ENCODE assay signal across 15 cellular contexts in the genomic region with DNA sequence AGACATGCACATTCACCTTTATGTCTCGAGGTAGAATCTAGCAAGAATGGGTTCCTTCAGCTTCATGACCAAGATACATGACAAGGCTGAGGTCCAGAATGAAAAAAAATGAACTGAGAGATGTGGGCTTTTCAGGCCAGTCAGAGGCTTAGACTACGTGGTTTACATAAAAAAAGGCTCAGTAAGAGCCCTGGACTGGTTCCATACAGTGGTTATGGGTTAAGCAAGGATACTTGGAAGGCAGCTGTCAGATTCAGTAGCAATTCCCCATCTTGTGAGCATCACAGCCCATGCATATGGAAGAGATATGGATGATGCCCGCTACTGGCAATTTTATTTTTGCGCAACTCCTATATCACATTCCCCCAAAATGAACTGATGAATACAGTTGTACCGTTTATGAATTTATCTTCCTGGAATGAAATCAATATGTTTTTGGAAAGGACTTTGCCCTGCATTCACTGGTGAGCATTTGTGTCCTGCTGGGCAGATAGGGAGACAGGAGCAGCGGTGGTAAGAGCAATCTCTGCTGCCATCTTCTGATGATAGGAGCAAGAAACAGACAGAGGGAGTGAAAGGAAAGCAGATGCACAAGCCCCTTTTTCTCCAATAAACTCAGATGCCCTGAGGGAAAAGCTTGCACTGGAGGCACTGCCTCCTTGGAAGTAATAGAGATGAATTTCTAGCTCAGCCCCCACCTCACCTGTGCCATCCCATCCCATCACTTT.
DNase-seq lines count a peak whose midpoint lies in the region; ATAC-seq, FAIRE-seq and TF ChIP-seq lines count a peak whose summit lies in the region.
"Had no signal": no experiment of that assay in that cellular context is flagged by ENCODE, and none has a peak within 500 bp of the region (broad histone marks: within the 10 kb centered on the region; RNA-seq: fewer than 3 reads in every experiment).

No MANE protein-coding gene starts in this region.

- no peak overlapping the region for H2BK120ac ChIP-seq in H1 (replicated peaks; ENCODE audit: low read depth, low read length)

- no peaks in the 10 kb centered on the region for H3F3A ChIP-seq in PC-9 (ENCODE audit: insufficient read depth, low read depth)

- no peaks in the 10 kb centered on the region for H3K4me1 Mint-ChIP-seq in nephron

- DNase-seq in COR-L47 (lab: John Stamatoyannopoulos, UW) (peak; percentile 29), NCI-H1694 (lab: John Stamatoyannopoulos, UW) (peak; percentile 54), H1 (ENCODE audit: low read depth in 1 of 2, low spot score in 2 of 2) (no peak), PC-9 (no peak), GM19240 (ENCODE audit: insufficient read length, low spot score) (no peak), heart left ventricle (no peak)
- DNase-seq: activated CD4-positive, alpha-beta memory T cell treated with anti-CD3 and anti-CD28 coated beads for 36 hours; effector memory CD4-positive, alpha-beta T cell; IMR-90; sigmoid colon; stimulated activated CD4-positive, alpha-beta T cell treated with anti-CD3 and anti-CD28 coated beads, Interleukin-2, amount 100 ng/mL, for 24 hours had no signal

- H3K4me1 ChIP-seq in H1 (replicated peaks in 1 of 4; ENCODE audit: control insufficient read depth in 3 of 4, insufficient read depth in 4 of 4, low read length in 3 of 4) (no peaks in the 10 kb centered on the region), PC-9 (replicated peaks; ENCODE audit: insufficient read depth) (no peaks in the 10 kb centered on the region), heart left ventricle (no peaks in the 10 kb centered on the region)
- H3K4me1 ChIP-seq: sigmoid colon had no signal

- no TSS peak for BruUV-seq in PC-9 (replicated peaks; lab: Mats Ljungman, UMichigan)

- H2AFZ ChIP-seq in H1 (ENCODE audit: low read length) (no peak overlapping the region), PC-9 (no peak overlapping the region)

- H3K4ac ChIP-seq in H1 (replicated peaks; ENCODE audit: insufficient read length, low read depth, low read length), result no peak overlapping the region

- H3K23ac ChIP-seq in H1 (ENCODE audit: insufficient read length), result no peak overlapping the region

- TF ChIP-seq RAD21 in H1 (IDR thresholded peaks at IDR 0.05 in 1 of 2, conservative IDR thresholded peaks at IDR 0.05 in 1 of 2; ENCODE audit: low read depth in 2 of 2, low read length in 2 of 2), result peak; percentile 59 to 63

- H2BK15ac ChIP-seq in H1 (ENCODE audit: low read length), result no peak overlapping the region

- H3K14ac ChIP-seq in H1 (ENCODE audit: insufficient read length), result no peak overlapping the region

- no peaks in the 10 kb centered on the region for H3K27me3 Mint-ChIP-seq in nephron (ENCODE audit: low read depth)
- H3K27me3 Mint-ChIP-seq: activated CD4-positive, alpha-beta memory T cell treated with anti-CD3 and anti-CD28 coated beads for 36 hours had no signal

- POLR2A ChIA-PET in H1 (lab: Charles Lee; ENCODE audit: partially characterized antibody), result interaction anchor here (0.6 kb wide), 1 partner anchor 9 kb away, joined by 3 read pairs; no protein-coding TSS in a partner anchor
- POLR2A ChIA-PET in PC-9 (lab: Charles Lee; ENCODE audit: unreplicated experiment), result no interaction called here

- H3K18ac ChIP-seq in H1 (ENCODE audit: extremely low read depth, low read length), result no peak overlapping the region

- H3K4me3 Mint-ChIP-seq in nephron, result no peak overlapping the region
- H3K4me3 Mint-ChIP-seq: activated CD4-positive, alpha-beta memory T cell treated with anti-CD3 and anti-CD28 coated beads for 36 hours; activated T-helper 1 cell treated with anti-CD3 and anti-CD28 coated beads, Interleukin-12 subunit alpha, Interleukin-12 subunit beta, Interleukin-2, Interleukin-4 antibody, amounts not matched to agents 30 ng/mL and 10 ng/mL and 1 ng/mL, durations not matched to agents 14 hours and 24 hours and 36 hours had no signal

- H3K36me3 ChIP-seq in H1 (ENCODE audit: control insufficient read depth in 2 of 4, insufficient read depth in 4 of 4, low read length in 3 of 4) (no peaks in the 10 kb centered on the region), PC-9 (ENCODE audit: low read depth) (no peaks in the 10 kb centered on the region), heart left ventricle (no peaks in the 10 kb centered on the region)
- H3K36me3 ChIP-seq: sigmoid colon had no signal

- H3K9ac ChIP-seq in H1 (replicated peaks in 1 of 4; ENCODE audit: extremely low read depth in 1 of 4, low read depth in 3 of 4, low read length in 3 of 4), result no peak overlapping the region

- TF ChIP-seq POLR2A in H1 (IDR thresholded peaks at IDR 0.05; ENCODE audit: control extremely low read depth in 1 of 2, low read depth in 2 of 2, low read length in 2 of 2), result no peak
- TF ChIP-seq POLR2A in heart left ventricle (IDR thresholded peaks at IDR 0.05), result no peak

- no peak overlapping the region for H2BK5ac ChIP-seq in H1 (ENCODE audit: low read depth, low read length)

- WGBS in H1 (ENCODE audit: extremely low coverage in 1 of 2, insufficient coverage in 1 of 2, insufficient read length in 1 of 2, insufficient replicate concordance in 2 of 2, low coverage in 1 of 2, low lambda C conversion rate in 2 of 2, missing lambda C conversion rate in 1 of 2), 2 experiments, result 90% methylated on average over 6 of the region's 6 CpGs; no CpG with 5 or more reads in 1 of the 2 experiments
- 63 to 71% (median 69%) methylated on average over 6 of the region's 6 CpGs for WGBS in heart left ventricle, 4 donors

- no peaks in the 10 kb centered on the region for H3K9me2 ChIP-seq in PC-9 (ENCODE audit: insufficient read depth)

- intact Hi-C loops in PC-9 (cut with micrococcal nuclease; ENCODE audit: unreplicated experiment), result no loop called here
- intact Hi-C loops in heart left ventricle (cut with DNase I), result no loop called here

- no peak for TF ChIP-seq EP300 in H1 (IDR thresholded peaks at IDR 0.05; ENCODE audit: borderline replicate concordance in 1 of 2, low read depth in 2 of 2, low read length in 2 of 2)

- H3K27ac ChIP-seq in H1 (ENCODE audit: low read depth, low read length) (no peak overlapping the region), PC-9 (no peak overlapping the region), heart left ventricle (no peak overlapping the region)
- H3K27ac ChIP-seq: sigmoid colon had no signal

- H4K8ac ChIP-seq in H1 (ENCODE audit: extremely low read depth, insufficient read depth, low read length), result no peak overlapping the region

- H4K20me1 ChIP-seq in H1 (replicated peaks in 1 of 2; ENCODE audit: control insufficient read depth in 1 of 2, insufficient read depth in 2 of 2, low read length in 2 of 2), result no peaks in the 10 kb centered on the region
- no peaks in the 10 kb centered on the region for H4K20me1 ChIP-seq in PC-9 (ENCODE audit: insufficient read depth)

- no peak overlapping the region for H2BK20ac ChIP-seq in H1 (ENCODE audit: low read length)

- H4K5ac ChIP-seq in H1 (ENCODE audit: insufficient read length, low read depth, low read length), result no peak overlapping the region

- H2BK12ac ChIP-seq in H1 (ENCODE audit: low read depth, low read length), result no peak overlapping the region

- no peaks in the 10 kb centered on the region for H3K27me3 ChIP-seq in H1 (replicated peaks in 1 of 4; ENCODE audit: control insufficient read depth in 3 of 4, extremely low read depth in 1 of 4, insufficient read depth in 3 of 4, low read length in 3 of 4)
- no peaks in the 10 kb centered on the region for H3K27me3 ChIP-seq in PC-9 (ENCODE audit: insufficient read depth, low read depth)
- no peaks in the 10 kb centered on the region for H3K27me3 ChIP-seq in heart left ventricle
- H3K27me3 ChIP-seq: sigmoid colon had no signal

- FAIRE-seq in H1 (lab: Jason Lieb, UNC), result no peak

- no peak overlapping the region for H3K4me2 ChIP-seq in H1 (ENCODE audit: insufficient read depth in 1 of 2, low read depth in 2 of 2, low read length in 2 of 2)
- no peak overlapping the region for H3K4me2 ChIP-seq in PC-9

- H3K79me2 ChIP-seq in H1 (ENCODE audit: control insufficient read depth in 1 of 2, insufficient read depth in 2 of 2, low read length in 2 of 2) (no peaks in the 10 kb centered on the region), PC-9 (ENCODE audit: low read depth) (no peaks in the 10 kb centered on the region)

- no peak overlapping the region for H2AK5ac ChIP-seq in H1 (ENCODE audit: low read depth, low read length)

- H3K4me3 ChIP-seq in H1 (ENCODE audit: extremely low read depth in 1 of 4, insufficient read depth in 2 of 4, low read depth in 3 of 4, low read length in 4 of 4) (no peak overlapping the region), PC-9 (no peak overlapping the region), heart left ventricle (no peak overlapping the region)
- H3K4me3 ChIP-seq: lung, sigmoid colon had no signal

- ATAC-seq in HG02763 (IDR thresholded peaks at IDR 0.05; ENCODE audit: unreplicated experiment) (no peak), heart left ventricle (no peak)

- no peaks in the 10 kb centered on the region for H3K79me1 ChIP-seq in H1 (ENCODE audit: low read depth, low read length)

- H3K27ac Mint-ChIP-seq in nephron, result no peak overlapping the region
- H3K27ac Mint-ChIP-seq: activated CD4-positive, alpha-beta memory T cell treated with anti-CD3 and anti-CD28 coated beads for 36 hours; activated T-helper 1 cell treated with anti-CD3 and anti-CD28 coated beads, Interleukin-12 subunit alpha, Interleukin-12 subunit beta, Interleukin-2, Interleukin-4 antibody, amounts not matched to agents 30 ng/mL and 10 ng/mL and 1 ng/mL, durations not matched to agents 14 hours and 24 hours and 36 hours had no signal

- CTCF ChIA-PET in H1 (lab: Charles Lee; ENCODE audit: partially characterized antibody), result interaction anchor here (0.9 to 3.3 kb wide), 7 partner anchors 9 to 260 kb away, joined by 3 to 21 read pairs (median 4); no protein-coding TSS in a partner anchor
- CTCF ChIA-PET in PC-9 (lab: Charles Lee), result no interaction called here

- peak in 2 of 3 experiments; percentile 27 to 37; a peak in 2 of 4 replicates for TF ChIP-seq CTCF in H1 (IDR thresholded peaks at IDR 0.05; ENCODE audit: control extremely low read depth in 1 of 3, insufficient read depth in 1 of 3, low read depth in 1 of 3, low read length in 3 of 3)
- peak; percentile 13 to 48 (median 44) for TF ChIP-seq CTCF in nephron (IDR thresholded peaks at IDR 0.05; ENCODE audit: unreplicated experiment in 3 of 3)
- no peak for TF ChIP-seq CTCF in PC-9 (conservative IDR thresholded peaks at IDR 0.05)
- TF ChIP-seq CTCF in heart left ventricle (IDR thresholded peaks at IDR 0.05), result peak in 4 of 12 donors; percentile 8 to 20 (median 14)

- no peaks in the 10 kb centered on the region for H3K9me3 Mint-ChIP-seq in nephron
- H3K9me3 Mint-ChIP-seq: activated CD4-positive, alpha-beta memory T cell treated with anti-CD3 and anti-CD28 coated beads for 36 hours; activated T-helper 1 cell treated with anti-CD3 and anti-CD28 coated beads, Interleukin-12 subunit alpha, Interleukin-12 subunit beta, Interleukin-2, Interleukin-4 antibody, amounts not matched to agents 30 ng/mL and 10 ng/mL and 1 ng/mL, durations not matched to agents 14 hours and 24 hours and 36 hours had no signal

- no peaks in the 10 kb centered on the region for H3K23me2 ChIP-seq in H1 (ENCODE audit: low read depth, low read length)

- H3K36me3 Mint-ChIP-seq in nephron (ENCODE audit: low read depth), result no peaks in the 10 kb centered on the region
- H3K36me3 Mint-ChIP-seq: activated CD4-positive, alpha-beta memory T cell treated with anti-CD3 and anti-CD28 coated beads for 36 hours had no signal

- no peak overlapping the region for H3K56ac ChIP-seq in H1 (replicated peaks; ENCODE audit: insufficient read length, low read depth, low read length)

- H3K9me3 ChIP-seq in H1 (ENCODE audit: insufficient read depth in 2 of 2, low read depth in 1 of 2, low read length in 1 of 2), result no peaks in the 10 kb centered on the region
- no peaks in the 10 kb centered on the region for H3K9me3 ChIP-seq in PC-9 (ENCODE audit: insufficient read depth, low read depth)
- H3K9me3 ChIP-seq in heart left ventricle, result no peaks in the 10 kb centered on the region
- H3K9me3 ChIP-seq: sigmoid colon had no signal

- no peak overlapping the region for H4K91ac ChIP-seq in H1 (replicated peaks; ENCODE audit: insufficient read length, low read length)

Comparison
In these comparisons a context has a peak if more than half of its experiments do, and no peak if none do; other contexts are left out.
1. DNase-seq: peak in COR-L47 (single experiment) and NCI-H1694 (single experiment); none in H1 (0 of 2), PC-9 (0 of 2), GM19240 (single experiment) and heart left ventricle (0 of 5).